ENCODE assay signal across 12 cellular contexts in genomic region chr5:132840896-132841818, GRCh38. TPM values are rescaled to one million over a fixed set of nuclear protein-coding genes. Genes with fewer than 3 reads are reported as not detected.
A peak's percentile ranks its signal among the peaks of the same experiment; 100 is the strongest.
DNase-seq lines count a peak whose midpoint lies in the region; ATAC-seq and TF ChIP-seq lines count a peak whose summit lies in the region.
"Had no signal": no experiment of that assay in that cellular context is flagged by ENCODE, and none has a peak within 500 bp of the region (broad histone marks: within the 10 kb centered on the region; RNA-seq: fewer than 3 reads in every experiment).

No MANE protein-coding gene starts in this region.

- DNase-seq in LHCN-M2 (ENCODE audit: low read depth) (peak; percentile 67), lung (ENCODE audit: low spot score) (peak; percentile 57), psoas muscle (no peak), NCI-H1694 (lab: John Stamatoyannopoulos, UW) (no peak), DMS153 (lab: John Stamatoyannopoulos, UW) (no peak)
- DNase-seq: CD8-positive, alpha-beta memory T cell; cerebellar nuclear complex; naive B cell; Right ventricle myocardium superior had no signal

- ATAC-seq in lung (ENCODE audit: insufficient read depth, low FRiP score): peak; percentile 43
- no peak for ATAC-seq in psoas muscle
- no peak for ATAC-seq in GM21367 (IDR thresholded peaks at IDR 0.05; ENCODE audit: unreplicated experiment)

- peak overlapping the region; percentile 27 to 89 (median 79); a peak in 21 of 22 replicates for H3K27ac ChIP-seq in BLaER1 treated with 17β-estradiol and CSF1 and Interleukin-3, amounts not matched to agents 10 nM and 100 nM
- peak overlapping the region; percentile 97 for H3K27ac ChIP-seq in cingulate gyrus (ENCODE audit: low read depth, low read length)
- H3K27ac ChIP-seq in lung (ENCODE audit: low read depth in 1 of 2, low read length in 1 of 2): peak overlapping the region in 1 of 2 donors; percentile 87
- H3K27ac ChIP-seq in psoas muscle: no peak overlapping the region

- 66 to 69% methylated on average over 5 of the region's 5 CpGs for WGBS in lung, 2 donors
- 61 to 74% (median 71%) methylated on average over 5 of the region's 5 CpGs for WGBS in psoas muscle, 3 donors

- no peak overlapping the region; a peak in 1 of 20 replicates for H3K4me3 ChIP-seq in BLaER1 treated with 17β-estradiol and CSF1 and Interleukin-3, amounts not matched to agents 10 nM and 100 nM
- H3K4me3 ChIP-seq in lung (no peak overlapping the region), psoas muscle (no peak overlapping the region)

- H3K4me1 ChIP-seq in BLaER1 treated with 17β-estradiol and CSF1 and Interleukin-3, amounts not matched to agents 10 nM and 100 nM: peaks cover 21 to 67% (median 59%) of the 10 kb centered on the region in 10 experiments
- H3K4me1 ChIP-seq in lung (ENCODE audit: control insufficient read depth in 2 of 2, insufficient read depth in 2 of 2, low read length in 2 of 2) (peaks cover 0 to 9% of the 10 kb centered on the region in 2 donors), psoas muscle (no peaks in the 10 kb centered on the region)

- H4K20me1 ChIP-seq in BLaER1 treated with 17β-estradiol and CSF1 and Interleukin-3, amounts not matched to agents 10 nM and 100 nM: no peaks in the 10 kb centered on the region

- H3K9me3 ChIP-seq in BLaER1 treated with 17β-estradiol and CSF1 and Interleukin-3, amounts not matched to agents 10 nM and 100 nM (replicated peaks in 1 of 11): no peaks in the 10 kb centered on the region
- H3K9me3 ChIP-seq in lung (ENCODE audit: control insufficient read depth in 2 of 2, insufficient read depth in 1 of 2, low read length in 1 of 2) (no peaks in the 10 kb centered on the region), psoas muscle (no peaks in the 10 kb centered on the region)

- intact Hi-C loops in psoas muscle (cut with DNase I): no loop called here

- H3K27me3 ChIP-seq in BLaER1 treated with 17β-estradiol and CSF1 and Interleukin-3, amounts not matched to agents 10 nM and 100 nM: no peaks in the 10 kb centered on the region
- H3K27me3 ChIP-seq in lung (ENCODE audit: control insufficient read depth, insufficient read depth) (no peaks in the 10 kb centered on the region), psoas muscle (ENCODE audit: insufficient read depth in 3 of 3, low read length in 2 of 3) (no peaks in the 10 kb centered on the region)

- H3K36me3 ChIP-seq in BLaER1 treated with 17β-estradiol and CSF1 and Interleukin-3, amounts not matched to agents 10 nM and 100 nM: no peaks in the 10 kb centered on the region
- no peaks in the 10 kb centered on the region for H3K36me3 ChIP-seq in lung (ENCODE audit: control insufficient read depth in 2 of 2, insufficient read depth in 2 of 2, low read length in 2 of 2)
- no peaks in the 10 kb centered on the region for H3K36me3 ChIP-seq in psoas muscle (ENCODE audit: insufficient read depth in 1 of 2, low read depth in 1 of 2)

- TF ChIP-seq CTCF in lung (IDR thresholded peaks at IDR 0.05; ENCODE audit: control extremely low read depth, extremely low read depth) (no peak), psoas muscle (IDR thresholded peaks at IDR 0.05) (no peak)

- H3K9ac ChIP-seq in BLaER1 treated with 17β-estradiol and CSF1 and Interleukin-3, amounts not matched to agents 10 nM and 100 nM: peak overlapping the region in 8 of 11 experiments; percentile 16 to 71 (median 60); a peak in 12 of 22 replicates

- H3K4me2 ChIP-seq in BLaER1 treated with 17β-estradiol and CSF1 and Interleukin-3, amounts not matched to agents 10 nM and 100 nM: peak overlapping the region; percentile 11 to 90 (median 77); a peak in 21 of 22 replicates

RNA-seq across cellular contexts. Expression of gene SHROOM1, which starts 10.7 kb away (rescaled TPM):
- 13.3 and 13.4 TPM in 2 replicates for total RNA-seq in LHCN-M2 (2014; rRNA removed)
- polyA plus RNA-seq in LHCN-M2 (2012): 8.5 TPM
- total RNA-seq in lung: 10 to 100 TPM in 1 of 2 donors, 1 to 10 TPM in 1; 7.0 to 21.9 TPM
- 10 to 100 TPM in 1 of 2 donors, 1 to 10 TPM in 1; 7.9 to 15.0 TPM for polyA plus RNA-seq in lung
- total RNA-seq in psoas muscle: 1 to 10 TPM; 1.5 to 2.3 (median 1.9) TPM
- polyA plus RNA-seq in psoas muscle: 1 to 10 TPM in 2 of 3 donors, under 1 TPM in 1; 0.66 to 1.5 (median 1.1) TPM
- polyA plus RNA-seq: CD8-positive, alpha-beta memory T cell had no signal

RNA-seq across cellular contexts. Expression of gene GDF9, which starts 25.1 kb away (rescaled TPM):
- total RNA-seq in LHCN-M2 (2014; rRNA removed) (0.32 TPM in 1 of 2 replicates, not detected in the other), lung (under 1 TPM; 0.25 to 0.37 TPM), psoas muscle (1 to 10 TPM in 1 of 4 donors, under 1 TPM in 3; 0.57 to 1.2 (median 0.78) TPM)
- polyA plus RNA-seq in LHCN-M2 (2012): 0.09 TPM
- polyA plus RNA-seq in lung (under 1 TPM; 0.14 to 0.28 TPM), psoas muscle (1 to 10 TPM in 1 of 3 donors, under 1 TPM in 2; 0.07 to 1.2 (median 0.17) TPM)
- polyA plus RNA-seq: CD8-positive, alpha-beta memory T cell had no signal

RNA-seq across cellular contexts. Expression of gene UQCRQ, which starts 25.3 kb away (rescaled TPM):
- total RNA-seq in LHCN-M2 (2014; rRNA removed) (125 and 144 TPM in 2 replicates), lung (100 to 1,000 TPM in 1 of 2 donors, 10 to 100 TPM in 1; 99.0 to 359 TPM), psoas muscle (100 to 1,000 TPM; 696 to 985 (median 915) TPM)
- 848 TPM for polyA plus RNA-seq in LHCN-M2 (2012)
- polyA plus RNA-seq in lung (100 to 1,000 TPM; 232 to 528 TPM), psoas muscle (100 to 1,000 TPM; 649 to 919 (median 760) TPM)

RNA-seq across cellular contexts. Expression of gene SOWAHA, which starts 28.1 kb away (rescaled TPM):
- not detected in 2 replicates for total RNA-seq in LHCN-M2 (2014; rRNA removed)
- polyA plus RNA-seq in LHCN-M2 (2012): not detected
- under 1 TPM; 0.14 to 0.98 TPM for total RNA-seq in lung
- under 1 TPM; 0.06 to 0.10 TPM for polyA plus RNA-seq in lung
- not detected for total RNA-seq in psoas muscle
- under 1 TPM in 2 of 3 donors, not detected in 1; 0.01 to 0.06 TPM for polyA plus RNA-seq in psoas muscle
- polyA plus RNA-seq: CD8-positive, alpha-beta memory T cell had no signal

RNA-seq across cellular contexts. Expression of gene LEAP2, which starts 32.3 kb away (rescaled TPM):
- total RNA-seq in LHCN-M2 (2014; rRNA removed) (0.17 and 0.77 TPM in 2 replicates), lung (1 to 10 TPM in 1 of 2 donors, under 1 TPM in 1; 0.98 to 3.1 TPM), psoas muscle (1 to 10 TPM in 1 of 4 donors, under 1 TPM in 3; 0.51 to 1.1 (median 0.76) TPM)
- polyA plus RNA-seq in LHCN-M2 (2012): 0.62 TPM
- polyA plus RNA-seq in lung (1 to 10 TPM in 1 of 2 donors, under 1 TPM in 1; 0.50 to 1.6 TPM), psoas muscle (1 to 10 TPM in 2 of 3 donors, under 1 TPM in 1; 0.70 to 2.7 (median 2.4) TPM)

Comparison
In these comparisons a context has a peak if more than half of its experiments do, and no peak if none do; other contexts are left out.
1. DNase-seq: peak in LHCN-M2 (single experiment) and lung (single experiment); none in psoas muscle (0 of 2), NCI-H1694 (single experiment) and DMS153 (single experiment).